19 cellular contexts compared by ENCODE assay signal in the genomic region with DNA sequence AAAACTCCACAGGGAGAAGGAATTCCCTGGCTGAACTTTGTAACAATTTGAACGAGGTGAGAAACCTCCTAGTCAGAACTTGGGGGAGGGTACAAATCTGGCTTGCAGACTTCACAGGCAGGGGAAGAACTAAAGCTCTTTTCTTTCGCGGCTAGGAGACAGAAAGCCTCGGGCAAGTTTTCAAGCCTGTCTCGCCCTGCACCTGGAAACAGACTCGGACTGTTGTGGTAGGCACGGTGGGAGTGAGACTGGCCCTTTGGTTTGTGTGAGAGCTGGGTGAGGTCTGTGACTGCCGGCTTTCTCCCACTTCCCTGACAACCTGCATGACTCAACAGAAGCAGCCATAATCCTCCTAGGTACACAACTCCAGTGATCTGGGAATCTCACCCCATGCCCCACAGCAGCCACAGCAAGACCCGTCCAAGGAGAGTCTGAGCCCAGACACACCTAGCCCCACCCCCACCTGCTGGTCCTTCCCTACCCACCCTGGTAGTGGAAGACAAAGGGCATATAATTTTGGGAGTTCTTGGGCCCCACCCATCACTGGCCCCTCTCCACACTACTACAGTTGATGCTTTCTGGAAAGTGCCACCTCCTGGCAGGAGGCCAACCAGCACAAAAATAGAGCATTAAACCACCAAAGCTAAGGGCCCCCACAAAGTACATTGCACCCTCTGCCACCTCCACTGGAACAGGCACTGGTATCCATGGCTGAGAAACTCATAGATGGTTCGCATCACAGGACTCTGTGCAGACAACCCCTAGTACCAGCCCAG.
A peak's percentile ranks its signal among the peaks of the same experiment; 100 is the strongest.
DNase-seq lines count a peak whose midpoint lies in the region; ATAC-seq, FAIRE-seq and TF ChIP-seq lines count a peak whose summit lies in the region.
"Had no signal": no experiment of that assay in that cellular context is flagged by ENCODE, and none has a peak within 500 bp of the region (broad histone marks: within the 10 kb centered on the region; RNA-seq: fewer than 3 reads in every experiment).

No MANE protein-coding gene starts in this region.

- H3K4me3 ChIP-seq in Caco-2 (ENCODE audit: low read depth, low read length) (no peak overlapping the region), bronchial epithelial cell (ENCODE audit: low read depth, low read length) (no peak overlapping the region)
- H3K4me3 ChIP-seq: vagina had no signal

- H3K27ac Mint-ChIP-seq in Caco-2 (ENCODE audit: unreplicated experiment), result peak overlapping the region; percentile 15
- H3K27ac Mint-ChIP-seq: activated naive CD4-positive, alpha-beta T cell treated with anti-CD3 and anti-CD28 coated beads, Interleukin-2, amount 10 ng/mL, durations not matched to agents 7 days and 5 days; stimulated activated naive B cell treated with anti-CD40 and anti-IgM and Interleukin-4, amounts not matched to agents 10 μg/mL and 1 μg/mL and 100 μg/mL, for 72 hours had no signal

- no peaks in the 10 kb centered on the region for H3K36me3 Mint-ChIP-seq in Caco-2 (ENCODE audit: insufficient read depth, unreplicated experiment)
- H3K36me3 Mint-ChIP-seq: activated naive CD4-positive, alpha-beta T cell treated with anti-CD3 and anti-CD28 coated beads, Interleukin-2, amount 10 ng/mL, durations not matched to agents 7 days and 5 days; stimulated activated naive B cell treated with anti-CD40 and anti-IgM and Interleukin-4, amounts not matched to agents 10 μg/mL and 1 μg/mL and 100 μg/mL, for 72 hours had no signal

- CTCF ChIA-PET in Caco-2 (lab: Charles Lee), result interaction anchor here (1.1 kb wide), 1 partner anchor 739 kb away, joined by 4 read pairs; no protein-coding TSS in a partner anchor

- no TSS peak for BruUV-seq in Caco-2 (replicated peaks; lab: Mats Ljungman, UMichigan)

- in situ Hi-C loops in KBM-7 (cut with MboI; ENCODE audit: low pct_unique_long_range_greater_than_20kb, low sequenced_read_pairs), result loop anchor here (25.0 kb wide), 1 partner anchor 350 kb away; no protein-coding TSS in a partner anchor

- no peaks in the 10 kb centered on the region for H3K27me3 ChIP-seq in Caco-2 (replicated peaks; ENCODE audit: control insufficient read depth, insufficient read depth, low read length)
- H3K27me3 ChIP-seq in bronchial epithelial cell (ENCODE audit: control insufficient read depth, insufficient read depth, low read length), result no peaks in the 10 kb centered on the region
- H3K27me3 ChIP-seq: vagina had no signal

- POLR2A ChIA-PET in Caco-2 (lab: Charles Lee), result no interaction called here

- peak overlapping the region; percentile 10 for H3K4me3 Mint-ChIP-seq in Caco-2 (ENCODE audit: unreplicated experiment)
- H3K4me3 Mint-ChIP-seq: activated naive CD4-positive, alpha-beta T cell treated with anti-CD3 and anti-CD28 coated beads, Interleukin-2, amount 10 ng/mL, durations not matched to agents 7 days and 5 days; stimulated activated naive B cell treated with anti-CD40 and anti-IgM and Interleukin-4, amounts not matched to agents 10 μg/mL and 1 μg/mL and 100 μg/mL, for 72 hours had no signal

- TF ChIP-seq CTCF in Caco-2 (IDR thresholded peaks at IDR 0.05; ENCODE audit: insufficient read depth in 1 of 2, low read depth in 1 of 2, low read length in 1 of 2, severe bottlenecking in 1 of 2, unreplicated experiment in 1 of 2), result no peak
- no peak for TF ChIP-seq CTCF in bronchial epithelial cell (IDR thresholded peaks at IDR 0.05; ENCODE audit: insufficient read depth, low read length, severe bottlenecking)

- no peaks in the 10 kb centered on the region for H3K9me3 ChIP-seq in Caco-2
- H3K9me3 ChIP-seq: vagina had no signal

- no peak for ATAC-seq in GM21529 (IDR thresholded peaks at IDR 0.05; ENCODE audit: unreplicated experiment)
- ATAC-seq: stimulated activated naive B cell treated with anti-CD40 and anti-IgM and Interleukin-4, amounts not matched to agents 10 μg/mL and 1 μg/mL and 100 μg/mL, for 72 hours had no signal

- FAIRE-seq in bronchial epithelial cell (lab: Jason Lieb, UNC), result no peak
- FAIRE-seq: RCC 7860 had no signal

- peak in 1 of 2 experiments; percentile 42 for DNase-seq in Caco-2
- DNase-seq in NCI-H1048 (lab: John Stamatoyannopoulos, UW), result peak; percentile 23
- DNase-seq in bronchial epithelial cell (ENCODE audit: low read depth), result peak; percentile 75
- peak; percentile 26 for DNase-seq in left kidney (ENCODE audit: low read depth, low spot score)
- DNase-seq in NCI-H1436 (lab: John Stamatoyannopoulos, UW), result no peak
- DNase-seq in KBM-7, result no peak
- no peak for DNase-seq in activated CD4-positive, alpha-beta T cell treated with anti-CD3 and anti-CD28 coated beads for 48 hours
- DNase-seq: activated CD8-positive, alpha-beta memory T cell treated with anti-CD3 and anti-CD28 coated beads for 24 hours; activated naive CD4-positive, alpha-beta T cell treated with anti-CD3 and anti-CD28 coated beads, Interleukin-2, amount 10 ng/mL, durations not matched to agents 7 days and 5 days; caudate nucleus; DMS153; NCI-H2171 treated with DMSO at 0.1 percent for 48 hours; retina; stimulated activated CD4-positive, alpha-beta T cell treated with anti-CD3 and anti-CD28 coated beads, Interleukin-4, amount 100 ng/mL, for 24 hours; stimulated activated naive B cell treated with anti-CD40 and anti-IgM and Interleukin-4, amounts not matched to agents 10 μg/mL and 1 μg/mL and 100 μg/mL, for 72 hours; T1000 had no signal

- 0 out of 2 replicates have a peak, but pooled peaks cover 5% of the 10 kb centered on the region for H3K4me1 ChIP-seq in Caco-2
- H3K4me1 ChIP-seq: vagina had no signal

- no peaks in the 10 kb centered on the region for H3K9me3 Mint-ChIP-seq in Caco-2 (ENCODE audit: unreplicated experiment)
- H3K9me3 Mint-ChIP-seq: activated naive CD4-positive, alpha-beta T cell treated with anti-CD3 and anti-CD28 coated beads, Interleukin-2, amount 10 ng/mL, durations not matched to agents 7 days and 5 days; stimulated activated naive B cell treated with anti-CD40 and anti-IgM and Interleukin-4, amounts not matched to agents 10 μg/mL and 1 μg/mL and 100 μg/mL, for 72 hours had no signal

- H3K36me3 ChIP-seq in Caco-2 (ENCODE audit: control insufficient read depth, insufficient read depth, low read length) (no peaks in the 10 kb centered on the region), bronchial epithelial cell (ENCODE audit: control insufficient read depth, insufficient read depth, low read length) (no peaks in the 10 kb centered on the region)
- H3K36me3 ChIP-seq: vagina had no signal

- intact Hi-C loops in Caco-2 (cut with micrococcal nuclease; ENCODE audit: unreplicated experiment), result no loop called here

- H3K4me1 Mint-ChIP-seq in Caco-2 (ENCODE audit: low read depth, unreplicated experiment), result no peaks in the 10 kb centered on the region

- H3K27me3 Mint-ChIP-seq in Caco-2 (ENCODE audit: insufficient read depth, unreplicated experiment), result peaks cover 6% of the 10 kb centered on the region
- H3K27me3 Mint-ChIP-seq: activated naive CD4-positive, alpha-beta T cell treated with anti-CD3 and anti-CD28 coated beads, Interleukin-2, amount 10 ng/mL, durations not matched to agents 7 days and 5 days; stimulated activated naive B cell treated with anti-CD40 and anti-IgM and Interleukin-4, amounts not matched to agents 10 μg/mL and 1 μg/mL and 100 μg/mL, for 72 hours had no signal

Comparison
In these comparisons a context has a peak if more than half of its experiments do, and no peak if none do; other contexts are left out.
1. DNase-seq: peak in NCI-H1048 (single experiment), bronchial epithelial cell (single experiment) and left kidney (single experiment); none in NCI-H1436 (single experiment), KBM-7 (single experiment) and activated CD4-positive, alpha-beta T cell treated with anti-CD3 and anti-CD28 coated beads for 48 hours (single experiment).